Comparison of ENCODE assay signal across 15 cellular contexts in the genomic region with DNA sequence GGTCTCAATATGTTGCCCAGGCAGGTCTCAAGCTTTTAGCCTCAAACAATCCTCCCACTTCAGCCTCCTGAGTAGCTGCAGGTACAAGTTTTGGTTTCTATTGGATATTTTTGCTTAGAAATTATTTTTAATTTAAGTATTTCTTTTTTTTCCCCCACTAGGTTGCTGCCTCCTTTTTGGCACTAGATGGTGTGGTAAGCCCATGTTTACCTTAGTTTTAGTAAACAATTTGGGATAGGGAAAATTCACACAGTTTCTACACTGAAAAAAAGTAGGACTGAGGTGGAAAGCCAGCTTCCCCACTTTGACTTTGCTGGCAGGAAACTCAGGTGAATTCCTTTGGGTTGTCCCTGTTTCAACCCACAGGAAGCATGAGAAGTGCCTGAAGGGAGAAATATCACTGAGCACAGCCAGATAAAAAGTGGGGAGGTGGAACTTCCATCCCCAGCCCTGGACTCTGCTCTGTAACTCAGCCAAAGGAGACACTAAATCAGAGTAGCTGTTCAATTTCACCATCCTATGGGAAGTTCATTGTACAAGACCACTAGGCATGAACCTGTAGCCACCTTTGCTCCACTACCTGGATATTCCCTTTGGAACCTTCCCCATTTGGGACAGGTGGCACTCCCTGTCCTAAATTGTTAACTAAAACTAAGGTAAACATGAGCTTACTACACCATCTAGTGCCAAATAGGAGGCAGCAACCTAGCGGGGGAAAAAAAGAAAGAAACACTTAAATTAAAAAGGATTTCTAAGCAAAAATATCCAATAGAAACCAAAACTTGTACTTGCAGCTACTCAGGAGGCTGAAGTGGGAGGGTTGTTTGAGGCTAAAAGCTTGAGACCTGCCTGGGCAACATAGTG.
DNase-seq lines count a peak whose midpoint lies in the region; ATAC-seq and TF ChIP-seq lines count a peak whose summit lies in the region.
"Had no signal": no experiment of that assay in that cellular context is flagged by ENCODE, and none has a peak within 500 bp of the region (broad histone marks: within the 10 kb centered on the region; RNA-seq: fewer than 3 reads in every experiment).

No MANE protein-coding gene starts in this region.

- no peaks in the 10 kb centered on the region for H3K79me2 ChIP-seq in OCI-LY3 (ENCODE audit: low read length)

- peaks cover 11% of the 10 kb centered on the region for H3K36me3 ChIP-seq in OCI-LY3 (replicated peaks; ENCODE audit: low read depth, low read length)
- H3K36me3 ChIP-seq: esophagus muscularis mucosa, ovary had no signal

- DNase-seq in GM04504 (ENCODE audit: low read depth) (peak; percentile 0), epithelial cell of esophagus (ENCODE audit: low read depth) (peak; percentile 4), osteocyte (ENCODE audit: extremely low spot score, unreplicated experiment) (no peak)
- DNase-seq in activated naive CD4-positive, alpha-beta T cell treated with anti-CD3 and anti-CD28 coated beads for 36 hours, result no peak
- DNase-seq in stimulated activated CD4-positive, alpha-beta T cell treated with anti-CD3 and anti-CD28 coated beads, Interleukin-2, amount 100 ng/mL, for 48 hours, result no peak
- DNase-seq: activated CD4-positive, alpha-beta T cell treated with anti-CD3 and anti-CD28 coated beads, Interleukin-2, amount 10 ng/mL, durations not matched to agents 7 days and 5 days; activated naive CD4-positive, alpha-beta T cell; body of pancreas; dorsolateral prefrontal cortex; kidney glomerular epithelial cell; ovary had no signal

- H3K4me1 Mint-ChIP-seq in osteocyte (ENCODE audit: unreplicated experiment), result no peaks in the 10 kb centered on the region
- H3K4me1 Mint-ChIP-seq in activated naive CD4-positive, alpha-beta T cell treated with anti-CD3 and anti-CD28 coated beads for 36 hours (ENCODE audit: low read depth), result no peaks in the 10 kb centered on the region
- H3K4me1 Mint-ChIP-seq: activated CD4-positive, alpha-beta T cell treated with anti-CD3 and anti-CD28 coated beads, Interleukin-2, amount 10 ng/mL, durations not matched to agents 7 days and 5 days; CD14-positive monocyte had no signal

- no peak overlapping the region for H3K4me3 Mint-ChIP-seq in osteocyte (ENCODE audit: unreplicated experiment)
- no peak overlapping the region for H3K4me3 Mint-ChIP-seq in activated naive CD4-positive, alpha-beta T cell treated with anti-CD3 and anti-CD28 coated beads for 36 hours
- H3K4me3 Mint-ChIP-seq: activated CD4-positive, alpha-beta T cell treated with anti-CD3 and anti-CD28 coated beads, Interleukin-2, amount 10 ng/mL, durations not matched to agents 7 days and 5 days; CD14-positive monocyte had no signal

- ATAC-seq in GM21515 (IDR thresholded peaks at IDR 0.05; ENCODE audit: unreplicated experiment), result no peak
- ATAC-seq: body of pancreas had no signal

- peaks cover 13% of the 10 kb centered on the region for H3K27me3 Mint-ChIP-seq in osteocyte (ENCODE audit: unreplicated experiment)
- no peaks in the 10 kb centered on the region for H3K27me3 Mint-ChIP-seq in activated naive CD4-positive, alpha-beta T cell treated with anti-CD3 and anti-CD28 coated beads for 36 hours (ENCODE audit: low read depth)
- H3K27me3 Mint-ChIP-seq: activated CD4-positive, alpha-beta T cell treated with anti-CD3 and anti-CD28 coated beads, Interleukin-2, amount 10 ng/mL, durations not matched to agents 7 days and 5 days had no signal

- no peak overlapping the region for H2AFZ ChIP-seq in OCI-LY3 (ENCODE audit: low read depth, low read length)

- H3K4me3 ChIP-seq in OCI-LY3 (ENCODE audit: low read length) (no peak overlapping the region), epithelial cell of esophagus (ENCODE audit: low read length) (no peak overlapping the region)
- H3K4me3 ChIP-seq: body of pancreas, dorsolateral prefrontal cortex, esophagus muscularis mucosa, ovary had no signal

- H3K27me3 ChIP-seq in OCI-LY3 (ENCODE audit: low read depth, low read length), result no peaks in the 10 kb centered on the region
- H3K27me3 ChIP-seq: body of pancreas, dorsolateral prefrontal cortex, esophagus muscularis mucosa, ovary had no signal

- peaks cover 4% of the 10 kb centered on the region; the same call in 1 of the 2 replicates for H3K4me1 ChIP-seq in OCI-LY3 (ENCODE audit: low read length)
- H3K4me1 ChIP-seq: body of pancreas, esophagus muscularis mucosa had no signal

- peaks cover 15% of the 10 kb centered on the region for H3K9me3 ChIP-seq in OCI-LY3 (ENCODE audit: insufficient read depth, low read length)
- H3K9me3 ChIP-seq: body of pancreas, ovary had no signal

- no peak overlapping the region for H3K27ac ChIP-seq in OCI-LY3 (ENCODE audit: low read length)
- H3K27ac ChIP-seq: body of pancreas, dorsolateral prefrontal cortex, esophagus muscularis mucosa, ovary had no signal

- H3K9me3 Mint-ChIP-seq in osteocyte (ENCODE audit: unreplicated experiment), result peaks cover 22% of the 10 kb centered on the region
- peaks cover 17% of the 10 kb centered on the region for H3K9me3 Mint-ChIP-seq in activated naive CD4-positive, alpha-beta T cell treated with anti-CD3 and anti-CD28 coated beads for 36 hours

- no peaks in the 10 kb centered on the region for H3K36me3 Mint-ChIP-seq in osteocyte (ENCODE audit: unreplicated experiment)
- H3K36me3 Mint-ChIP-seq in activated naive CD4-positive, alpha-beta T cell treated with anti-CD3 and anti-CD28 coated beads for 36 hours (ENCODE audit: low read depth), result peaks cover 2% of the 10 kb centered on the region
- H3K36me3 Mint-ChIP-seq: CD14-positive monocyte had no signal

- no peak overlapping the region for H3K4me2 ChIP-seq in OCI-LY3 (ENCODE audit: low read length)

- H4K20me1 ChIP-seq in OCI-LY3 (ENCODE audit: insufficient read depth, low read length), result no peaks in the 10 kb centered on the region

- no peak overlapping the region for H3K27ac Mint-ChIP-seq in osteocyte (ENCODE audit: unreplicated experiment)
- H3K27ac Mint-ChIP-seq in activated naive CD4-positive, alpha-beta T cell treated with anti-CD3 and anti-CD28 coated beads for 36 hours, result no peak overlapping the region
- H3K27ac Mint-ChIP-seq: activated CD4-positive, alpha-beta T cell treated with anti-CD3 and anti-CD28 coated beads, Interleukin-2, amount 10 ng/mL, durations not matched to agents 7 days and 5 days; CD14-positive monocyte had no signal

- TF ChIP-seq CTCF in OCI-LY3 (IDR thresholded peaks at IDR 0.05; ENCODE audit: low read depth, low read length) (peak; percentile 18; the same call in 1 of the 2 replicates), epithelial cell of esophagus (IDR thresholded peaks at IDR 0.05; ENCODE audit: insufficient read depth, low read depth, low read length, missing control alignments) (peak; percentile 19), osteocyte (IDR thresholded peaks at IDR 0.05) (peak; percentile 19)

- intact Hi-C loops in activated naive CD4-positive, alpha-beta T cell treated with anti-CD3 and anti-CD28 coated beads for 36 hours (cut with micrococcal nuclease), result no loop called here

- no peak overlapping the region for H3K9ac ChIP-seq in OCI-LY3 (ENCODE audit: low read length)

- CTCF ChIA-PET in activated naive CD4-positive, alpha-beta T cell treated with anti-CD3 and anti-CD28 coated beads for 36 hours (lab: Charles Lee), result interaction anchor here (0.6 kb wide), 1 partner anchor 507 kb away, joined by 3 read pairs; no protein-coding TSS in a partner anchor

Comparison
In these comparisons a context has a peak if more than half of its experiments do, and no peak if none do; other contexts are left out.
1. DNase-seq: peak in GM04504 (single experiment) and epithelial cell of esophagus (single experiment); none in osteocyte (single experiment), activated naive CD4-positive, alpha-beta T cell treated with anti-CD3 and anti-CD28 coated beads for 36 hours (single experiment) and stimulated activated CD4-positive, alpha-beta T cell treated with anti-CD3 and anti-CD28 coated beads, Interleukin-2, amount 100 ng/mL, for 48 hours (0 of 2).
2. Peak in every context shown above with its lines, with median percentiles within 50 percentile points of each other: CTCF ChIP-seq.